8 cellular contexts compared by ENCODE assay signal in genomic region chr1:174769961-174770549, GRCh38.
DNase-seq lines count a peak whose midpoint lies in the region; ATAC-seq, FAIRE-seq and TF ChIP-seq lines count a peak whose summit lies in the region.

No MANE protein-coding gene starts in this region.

- no peaks in the 10 kb centered on the region for H3K27me3 ChIP-seq in lower lobe of right lung (ENCODE audit: low read depth)

- H3K4me1 ChIP-seq in lower lobe of right lung, result no peaks in the 10 kb centered on the region

- ATAC-seq in lower lobe of right lung, result peak; percentile 62 to 79
- ATAC-seq in GM21526 (IDR thresholded peaks at IDR 0.05; ENCODE audit: low FRiP score, unreplicated experiment), result no peak

- DNase-seq in COR-L47 (lab: John Stamatoyannopoulos, UW) (peak; percentile 24), HFF-Myc (ENCODE audit: extremely low read depth, low read depth) (peak; percentile 21), NCI-H82 treated with DMSO at 0.1 percent for 48 hours (lab: John Stamatoyannopoulos, UW; ENCODE audit: unreplicated experiment) (peak; percentile 44), cerebellum (ENCODE audit: low spot score) (peak; percentile 65), lower lobe of right lung (no peak), GM12891 (ENCODE audit: insufficient read length, low spot score) (no peak), posterior vena cava (ENCODE audit: low spot score) (no peak)

- no peak for FAIRE-seq in GM12891 (lab: Jason Lieb, UNC)

- H3K4me3 ChIP-seq in HFF-Myc (replicated peaks; ENCODE audit: low read depth, low read length), result no peak overlapping the region
- H3K4me3 ChIP-seq in lower lobe of right lung, result no peak overlapping the region

- no peaks in the 10 kb centered on the region for H3K36me3 ChIP-seq in lower lobe of right lung

- H3K27ac ChIP-seq in lower lobe of right lung, result no peak overlapping the region

- no peaks in the 10 kb centered on the region for H3K9me3 ChIP-seq in lower lobe of right lung

- TF ChIP-seq POLR2A in GM12891 (IDR thresholded peaks at IDR 0.05; ENCODE audit: low read depth, low read length), result no peak

- intact Hi-C loops in lower lobe of right lung (cut with DNase I) (loop anchor here (10.0 kb wide), 1 partner anchor 225 kb away; the partner anchor contains the start of gene CACYBP), posterior vena cava (cut with DNase I) (loop anchor here (10.0 kb wide), 1 partner anchor 215 kb away; no protein-coding TSS in a partner anchor)

- TF ChIP-seq CTCF in HFF-Myc (IDR thresholded peaks at IDR 0.05; ENCODE audit: low read depth, low read length, missing control alignments), result peak; percentile 49
- peak; percentile 73 for TF ChIP-seq CTCF in lower lobe of right lung (IDR thresholded peaks at IDR 0.05)

TF ChIP-seq in GM12891, 5 proteins besides CTCF, POLR2A, EP300 and RAD21:
- TF ChIP-seq TAF1 (IDR thresholded peaks at IDR 0.05; ENCODE audit: low read depth, low read length) (no peak), POU2F2 (IDR thresholded peaks at IDR 0.05; ENCODE audit: low read depth, low read length) (no peak), SPI1 (IDR thresholded peaks at IDR 0.05; ENCODE audit: low read depth, low read length) (no peak), PAX5 (IDR thresholded peaks at IDR 0.05; ENCODE audit: insufficient read depth, low read length, severe bottlenecking) (no peak), POLR2AphosphoS5 (IDR thresholded peaks at IDR 0.05; ENCODE audit: low read depth, low read length) (no peak)

Comparison
In these comparisons a context has a peak if more than half of its experiments do, and no peak if none do; other contexts are left out.
1. DNase-seq: peak in COR-L47 (single experiment), HFF-Myc (single experiment), NCI-H82 treated with DMSO at 0.1 percent for 48 hours (single experiment) and cerebellum (single experiment); none in lower lobe of right lung (single experiment), GM12891 (single experiment) and posterior vena cava (single experiment).